ENCODE assay signal across 1 cellular context in genomic region chr5:102959055-102959454, GRCh38.
TF ChIP-seq lines count a peak whose summit lies in the region.

No MANE protein-coding gene starts in this region.

TF ChIP-seq in GM23338, 12 proteins besides CTCF, POLR2A, EP300 and RAD21 (continued from another document):
- TF ChIP-seq ZNF462 (CRISPR knock-in tag; IDR thresholded peaks at IDR 0.05) (no peak), ETS1 (IDR thresholded peaks at IDR 0.05) (no peak), JUNB (IDR thresholded peaks at IDR 0.05; ENCODE audit: unreplicated experiment) (no peak)
TF ChIP-seq in GM23338: peak in this region for 0.
